ENCODE assay signal across 12 cellular contexts in the genomic region with DNA sequence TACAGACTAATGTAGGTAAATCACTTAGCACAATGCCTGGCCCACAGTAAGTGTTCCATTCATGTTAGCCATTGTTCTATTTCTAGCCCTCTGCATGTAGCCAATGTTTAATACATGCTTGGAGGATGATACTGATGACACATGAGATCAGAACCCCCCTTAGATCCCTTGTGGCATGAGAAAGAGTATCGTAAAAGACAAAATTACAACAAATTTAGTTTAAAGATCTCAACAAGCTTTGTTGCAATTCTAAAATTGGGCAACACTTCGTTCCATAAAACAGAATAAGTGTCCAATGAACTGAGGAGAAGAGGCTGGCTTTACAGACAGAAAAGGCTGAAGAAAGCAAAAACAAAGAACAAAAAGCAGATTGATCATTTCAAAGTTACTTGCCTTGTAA.
DNase-seq lines count a peak whose midpoint lies in the region; ATAC-seq and TF ChIP-seq lines count a peak whose summit lies in the region.
"Had no signal": no experiment of that assay in that cellular context is flagged by ENCODE, and none has a peak within 500 bp of the region (broad histone marks: within the 10 kb centered on the region; RNA-seq: fewer than 3 reads in every experiment).

No MANE protein-coding gene starts in this region.

- ATAC-seq in HCT116 = no peak
- ATAC-seq: body of pancreas, left colon had no signal

- H3K79me2 ChIP-seq in HCT116 (ENCODE audit: insufficient read depth, low read length) = no peaks in the 10 kb centered on the region
- no peaks in the 10 kb centered on the region for H3K79me2 ChIP-seq in SU-DHL-6 (ENCODE audit: insufficient read depth, low read length)

- intact Hi-C loops in HCT116 (cut with micrococcal nuclease) = no loop called here

- H4K20me1 ChIP-seq in HCT116 (ENCODE audit: insufficient read depth) (no peaks in the 10 kb centered on the region), SU-DHL-6 (ENCODE audit: low read depth, low read length) (no peaks in the 10 kb centered on the region)

- H3F3A ChIP-seq in SU-DHL-6 (ENCODE audit: insufficient read depth) = peaks cover 4% of the 10 kb centered on the region; the same call in 1 of the 2 replicates

- RAD21 ChIA-PET in HCT116 (lab: Charles Lee; ENCODE audit: low non-redundant PET in 1 of 2, low total read pairs in 2 of 2, uncharacterized antibody in 2 of 2, unreplicated experiment in 2 of 2) = no interaction called here

- TF ChIP-seq CTCF in HCT116 (IDR thresholded peaks at IDR 0.05 in 2 of 3, conservative IDR thresholded peaks at IDR 0.05 in 1 of 3; ENCODE audit: borderline replicate concordance in 1 of 3, insufficient read depth in 1 of 3, low read depth in 2 of 3, low read length in 2 of 3) = no peak
- no peak for TF ChIP-seq CTCF in SU-DHL-6 (IDR thresholded peaks at IDR 0.05; ENCODE audit: insufficient read depth, low read length, poor library complexity, severe bottlenecking)
- no peak for TF ChIP-seq CTCF in neutrophil (IDR thresholded peaks at IDR 0.05)

- H3K4me1 ChIP-seq in HCT116 (ENCODE audit: control insufficient read depth in 1 of 2, insufficient read depth in 2 of 2, low read length in 2 of 2) = peaks cover 57 to 70% of the 10 kb centered on the region in 2 experiments
- H3K4me1 ChIP-seq in neutrophil (ENCODE audit: control insufficient read depth in 1 of 2, insufficient read depth in 1 of 2, low read depth in 1 of 2, low read length in 1 of 2) = peaks cover 59 to 68% of the 10 kb centered on the region in 2 experiments
- H3K4me1 ChIP-seq: body of pancreas had no signal

- H3K4me2 ChIP-seq in HCT116 (ENCODE audit: low read length) (peak overlapping the region; percentile 66; the same call in 1 of the 2 replicates), SU-DHL-6 (ENCODE audit: low read depth, low read length, poor library complexity, severe bottlenecking) (peak overlapping the region; percentile 27)

- POLR2A ChIA-PET in HCT116 (lab: Charles Lee) = interaction anchor here (2.2 to 5.6 kb wide), 5 partner anchors 8 to 187 kb away, joined by 7 to 47 read pairs (median 38); a partner anchor contains a TSS

- H3K27me3 ChIP-seq in HCT116 (ENCODE audit: insufficient read depth, low read length) = no peaks in the 10 kb centered on the region
- H3K27me3 ChIP-seq in SU-DHL-6 (ENCODE audit: low read length) = no peaks in the 10 kb centered on the region
- no peaks in the 10 kb centered on the region for H3K27me3 ChIP-seq in neutrophil
- H3K27me3 ChIP-seq: body of pancreas had no signal

- no peak for TF ChIP-seq RAD21 in HCT116 (IDR thresholded peaks at IDR 0.05; ENCODE audit: low read depth)

- H3K9me2 ChIP-seq in HCT116 (ENCODE audit: insufficient read depth) (no peaks in the 10 kb centered on the region), SU-DHL-6 (replicated peaks; ENCODE audit: insufficient read depth, low read length) (no peaks in the 10 kb centered on the region)

- TF ChIP-seq POLR2A in HCT116 (IDR thresholded peaks at IDR 0.05; ENCODE audit: borderline replicate concordance, extremely low read depth, insufficient read depth, insufficient read length) (no peak), erythroblast (IDR thresholded peaks at IDR 0.05; ENCODE audit: low read length) (no peak)

- TSS peak; percentile 42 for BruUV-seq in HCT116 (replicated peaks; lab: Mats Ljungman, UMichigan)

- CTCF ChIA-PET in HCT116 (lab: Charles Lee) = interaction anchor here (1.2 kb wide), 1 partner anchor 194 kb away, joined by 3 read pairs; no protein-coding TSS in a partner anchor

- H3K9ac ChIP-seq in HCT116 (ENCODE audit: low read length) (peak overlapping the region; percentile 59; the same call in 1 of the 2 replicates), SU-DHL-6 (ENCODE audit: low read length) (no peak overlapping the region)

- H3K36me3 ChIP-seq in HCT116 (ENCODE audit: control insufficient read depth in 1 of 2, insufficient read depth in 2 of 2, low read length in 2 of 2) (no peaks in the 10 kb centered on the region), SU-DHL-6 (ENCODE audit: low read length) (no peaks in the 10 kb centered on the region), neutrophil (no peaks in the 10 kb centered on the region)

- H2AFZ ChIP-seq in HCT116 (ENCODE audit: low read depth, low read length, poor library complexity, severe bottlenecking) = no peak overlapping the region
- H2AFZ ChIP-seq in SU-DHL-6 (ENCODE audit: low read depth, low read length, severe bottlenecking) = no peak overlapping the region

- DNase-seq in CD1c-positive myeloid dendritic cell (ENCODE audit: extremely low spot score) (peak; percentile 40), HCT116 (ENCODE audit: low read depth, low spot score) (no peak), erythroblast (lab: John Stamatoyannopoulos, UW) (no peak), NCI-H2029 treated with DMSO at 0.1 percent for 48 hours (lab: John Stamatoyannopoulos, UW) (no peak), COR-L47 (lab: John Stamatoyannopoulos, UW) (no peak)
- DNase-seq in effector CD4-positive, alpha-beta T cell = no peak
- DNase-seq: body of pancreas, left colon, NCI-H510A, posterior cingulate gyrus had no signal

- no peak overlapping the region for H3K4me3 ChIP-seq in HCT116 (replicated peaks in 1 of 2; ENCODE audit: low read depth in 1 of 2, low read length in 2 of 2)
- no peak overlapping the region for H3K4me3 ChIP-seq in SU-DHL-6 (ENCODE audit: insufficient read depth, low read length, poor library complexity, severe bottlenecking)
- no peak overlapping the region for H3K4me3 ChIP-seq in neutrophil (ENCODE audit: low read depth in 1 of 2, low read length in 1 of 2)
- H3K4me3 ChIP-seq: body of pancreas had no signal

- H3K9me3 ChIP-seq in HCT116 (ENCODE audit: control insufficient read depth in 1 of 2, insufficient read depth in 1 of 2, low read depth in 1 of 2, low read length in 2 of 2) = no peaks in the 10 kb centered on the region
- no peaks in the 10 kb centered on the region for H3K9me3 ChIP-seq in SU-DHL-6 (ENCODE audit: insufficient read depth, low read length)
- H3K9me3 ChIP-seq in neutrophil = no peaks in the 10 kb centered on the region
- H3K9me3 ChIP-seq: body of pancreas had no signal

- peak overlapping the region; percentile 91 for H3K27ac ChIP-seq in HCT116 (ENCODE audit: low read depth, low read length)
- H3K27ac ChIP-seq in SU-DHL-6 (ENCODE audit: low read depth, low read length) = no peak overlapping the region
- peak overlapping the region; percentile 76 for H3K27ac ChIP-seq in neutrophil

TF ChIP-seq in HCT116, 20 proteins besides CTCF, POLR2A, EP300 and RAD21:
- no peak for TF ChIP-seq ZFX (IDR thresholded peaks at IDR 0.05)
- no peak for TF ChIP-seq EZH2phosphoT487 (IDR thresholded peaks at IDR 0.05; ENCODE audit: borderline replicate concordance)
- TF ChIP-seq SP1 (IDR thresholded peaks at IDR 0.05; ENCODE audit: low read depth) = no peak
- TF ChIP-seq, protein P1, sequence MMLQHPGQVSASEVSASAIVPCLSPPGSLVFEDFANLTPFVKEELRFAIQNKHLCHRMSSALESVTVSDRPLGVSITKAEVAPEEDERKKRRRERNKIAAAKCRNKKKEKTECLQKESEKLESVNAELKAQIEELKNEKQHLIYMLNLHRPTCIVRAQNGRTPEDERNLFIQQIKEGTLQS (IDR thresholded peaks at IDR 0.05) = no peak
- TF ChIP-seq FOSL1 (IDR thresholded peaks at IDR 0.05; ENCODE audit: low read depth) = no peak
- no peak for TF ChIP-seq ZNF274 (IDR thresholded peaks at IDR 0.05; ENCODE audit: low read depth, low read length)
- TF ChIP-seq CBX3 (IDR thresholded peaks at IDR 0.05; ENCODE audit: low read depth) = no peak
- TF ChIP-seq JUND (IDR thresholded peaks at IDR 0.05) = no peak
TF ChIP-seq in HCT116: peak in this region for 0.
